9 cellular contexts compared by ENCODE assay signal in the genomic region with DNA sequence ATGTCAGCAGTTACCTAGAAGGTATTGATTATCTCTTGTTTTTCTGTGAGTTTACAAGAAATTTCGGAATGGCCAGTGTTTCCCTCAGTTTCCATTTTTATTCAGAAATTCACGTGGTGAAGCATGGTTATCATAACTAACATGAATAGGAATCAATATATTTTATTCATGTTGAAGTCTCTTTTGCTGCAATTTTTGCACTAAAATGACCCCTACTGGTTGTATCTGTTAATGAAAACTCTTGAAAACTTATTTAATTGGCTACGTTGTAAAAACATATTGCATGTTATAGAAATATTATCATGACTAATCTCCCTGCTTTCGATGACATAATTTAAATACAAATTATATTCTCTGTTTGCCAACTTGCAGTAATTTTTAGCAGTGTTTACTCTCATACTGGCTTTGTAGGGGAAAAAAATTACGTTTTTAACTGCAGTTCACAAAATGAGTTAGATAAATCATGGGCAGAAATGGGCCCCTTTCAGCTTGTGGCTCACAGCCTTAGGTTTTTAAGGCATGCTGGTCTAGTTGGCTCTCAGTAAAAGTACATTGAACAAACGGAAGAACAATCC. TPM values are rescaled to one million over a fixed set of nuclear protein-coding genes. Genes with fewer than 3 reads are reported as not detected.
DNase-seq lines count a peak whose midpoint lies in the region; ATAC-seq and TF ChIP-seq lines count a peak whose summit lies in the region.
"Had no signal": no experiment of that assay in that cellular context is flagged by ENCODE, and none has a peak within 500 bp of the region (broad histone marks: within the 10 kb centered on the region; RNA-seq: fewer than 3 reads in every experiment).

No MANE protein-coding gene starts in this region.

- no TSS peak for BruUV-seq in mammary epithelial cell (replicated peaks; lab: Mats Ljungman, UMichigan)

- no peaks in the 10 kb centered on the region; a peak in 1 of 22 replicates for H3K36me3 ChIP-seq in BLaER1 treated with 17β-estradiol and CSF1 and Interleukin-3, amounts not matched to agents 10 nM and 100 nM
- H3K36me3 ChIP-seq in HUES64 (ENCODE audit: insufficient read depth, low read length) (no peaks in the 10 kb centered on the region), mammary epithelial cell (ENCODE audit: insufficient read depth, low read length) (peaks cover 2% of the 10 kb centered on the region), H7 (replicated peaks; ENCODE audit: control insufficient read depth, insufficient read depth, low read length) (no peaks in the 10 kb centered on the region; the same call in 1 of the 2 replicates)

- H3K27ac ChIP-seq in BLaER1 treated with 17β-estradiol and CSF1 and Interleukin-3, amounts not matched to agents 10 nM and 100 nM: peak overlapping the region in 1 of 11 experiments; percentile 81; a peak in 1 of 22 replicates
- H3K27ac ChIP-seq in HUES64 (ENCODE audit: low read depth, low read length): no peak overlapping the region
- peak overlapping the region; percentile 80 for H3K27ac ChIP-seq in mammary epithelial cell (ENCODE audit: insufficient read depth, low read depth, low read length)

- H3K79me2 ChIP-seq in mammary epithelial cell (ENCODE audit: insufficient read depth, low read length): peaks cover 96% of the 10 kb centered on the region

- ATAC-seq in GM18861 (IDR thresholded peaks at IDR 0.05; ENCODE audit: unreplicated experiment): no peak
- ATAC-seq: activated CD4-positive, CD25-positive, alpha-beta regulatory T cell treated with anti-CD3 and anti-CD28 coated beads, Interleukin-2, amount 50 U/mL, for 24 hours had no signal

- peaks cover 71% of the 10 kb centered on the region for H3K4me1 Mint-ChIP-seq in nephron progenitor cell

- peaks cover 0 to 9% (median 6%) of the 10 kb centered on the region in 11 experiments; a peak in 9 of 22 replicates for H3K27me3 ChIP-seq in BLaER1 treated with 17β-estradiol and CSF1 and Interleukin-3, amounts not matched to agents 10 nM and 100 nM
- H3K27me3 ChIP-seq in HUES64 (ENCODE audit: insufficient read depth, low read length) (peaks cover 9% of the 10 kb centered on the region), mammary epithelial cell (ENCODE audit: insufficient read depth, low read length) (no peaks in the 10 kb centered on the region), H7 (ENCODE audit: control insufficient read depth, insufficient read depth, low read length) (no peaks in the 10 kb centered on the region)

- dilution Hi-C loops in mammary epithelial cell (cut with HindIII; ENCODE audit: low sequenced_read_pairs): no loop called here

- intact Hi-C loops in mammary epithelial cell (cut with micrococcal nuclease): no loop called here

- CTCF ChIA-PET in mammary epithelial cell (lab: Charles Lee; ENCODE audit: low non-redundant PET): interaction anchor here (0.7 to 1.0 kb wide), 2 partner anchors 74 to 128 kb away, joined by 3 read pairs; no protein-coding TSS in a partner anchor

- H3K4me2 ChIP-seq in BLaER1 treated with 17β-estradiol and CSF1 and Interleukin-3, amounts not matched to agents 10 nM and 100 nM: peak overlapping the region; percentile 76 to 100 (median 98); a peak in 21 of 22 replicates
- peak overlapping the region; percentile 79 for H3K4me2 ChIP-seq in mammary epithelial cell (ENCODE audit: insufficient read depth, low read depth, low read length)

- no peaks in the 10 kb centered on the region for H3K9me3 ChIP-seq in BLaER1 treated with 17β-estradiol and CSF1 and Interleukin-3, amounts not matched to agents 10 nM and 100 nM (replicated peaks in 1 of 11)
- H3K9me3 ChIP-seq in HUES64 (ENCODE audit: insufficient read depth, low read depth, low read length): no peaks in the 10 kb centered on the region
- H3K9me3 ChIP-seq in mammary epithelial cell (replicated peaks; ENCODE audit: insufficient read depth, low read length): no peaks in the 10 kb centered on the region

- H3K9me3 Mint-ChIP-seq in nephron progenitor cell: no peaks in the 10 kb centered on the region

- DNase-seq in mammary epithelial cell: no peak
- no peak for DNase-seq in nephron progenitor cell
- no peak for DNase-seq in NCI-H69 (lab: John Stamatoyannopoulos, UW)
- DNase-seq in T1000 (lab: John Stamatoyannopoulos, UW): no peak
- DNase-seq in H7: no peak

- no peaks in the 10 kb centered on the region for H3K36me3 Mint-ChIP-seq in nephron progenitor cell (ENCODE audit: low read depth)

- whole genome bisulfite sequencing in HUES64: 75% methylated on average over 3 of the region's 6 CpGs
- 0% methylated on average over 6 of the region's 6 CpGs for WGBS in mammary epithelial cell (ENCODE audit: low coverage, missing lambda C conversion rate)

- peaks cover 20 to 45% (median 25%) of the 10 kb centered on the region in 10 experiments for H3K4me1 ChIP-seq in BLaER1 treated with 17β-estradiol and CSF1 and Interleukin-3, amounts not matched to agents 10 nM and 100 nM
- peaks cover 64% of the 10 kb centered on the region for H3K4me1 ChIP-seq in HUES64 (ENCODE audit: insufficient read depth, low read length)
- H3K4me1 ChIP-seq in mammary epithelial cell (ENCODE audit: insufficient read depth, low read length): peaks cover 54% of the 10 kb centered on the region

- peak overlapping the region in 4 of 11 experiments; percentile 82 to 91 (median 87); a peak in 6 of 22 replicates for H3K9ac ChIP-seq in BLaER1 treated with 17β-estradiol and CSF1 and Interleukin-3, amounts not matched to agents 10 nM and 100 nM
- no peak overlapping the region for H3K9ac ChIP-seq in HUES64 (ENCODE audit: low read depth, low read length)
- H3K9ac ChIP-seq in mammary epithelial cell (ENCODE audit: insufficient read depth, low read length): peak overlapping the region; percentile 90

- H3K4me3 Mint-ChIP-seq in nephron progenitor cell: peak overlapping the region; percentile 99

- TF ChIP-seq CTCF in mammary epithelial cell (conservative IDR thresholded peaks at IDR 0.05 in 1 of 2, IDR thresholded peaks at IDR 0.05 in 1 of 2; ENCODE audit: extremely low read depth in 1 of 2, insufficient read depth in 1 of 2, low read depth in 1 of 2, low read length in 2 of 2) (peak; percentile 40 to 41), nephron progenitor cell (IDR thresholded peaks at IDR 0.05) (peak; percentile 5)

- in situ Hi-C loops in mammary epithelial cell (cut with MboI; ENCODE audit: low sequenced_read_pairs in 2 of 2): loop anchor here in 1 of 2 donors (10.0 kb wide), 2 partner anchors 96 to 306 kb away; no protein-coding TSS in a partner anchor

- H4K20me1 ChIP-seq in BLaER1 treated with 17β-estradiol and CSF1 and Interleukin-3, amounts not matched to agents 10 nM and 100 nM: peaks cover 0 to 83% (median 63%) of the 10 kb centered on the region in 11 experiments; a peak in 19 of 22 replicates
- no peaks in the 10 kb centered on the region for H4K20me1 ChIP-seq in mammary epithelial cell (ENCODE audit: insufficient read depth, low read length)

- H3K4me3 ChIP-seq in BLaER1 treated with 17β-estradiol and CSF1 and Interleukin-3, amounts not matched to agents 10 nM and 100 nM: peak overlapping the region in 5 of 10 experiments; percentile 79 to 91 (median 89); a peak in 7 of 20 replicates
- H3K4me3 ChIP-seq in HUES64 (ENCODE audit: low read length): peak overlapping the region; percentile 67; the same call in 1 of the 2 replicates
- peak overlapping the region; percentile 70 to 90 (median 87) for H3K4me3 ChIP-seq in mammary epithelial cell (replicated peaks in 1 of 3; ENCODE audit: insufficient read depth in 1 of 3, low read depth in 2 of 3, low read length in 3 of 3)
- H3K4me3 ChIP-seq in H7 (ENCODE audit: insufficient read depth, low read depth, low read length): no peak overlapping the region

- no peak overlapping the region for H3K27ac Mint-ChIP-seq in nephron progenitor cell

- H3K27me3 Mint-ChIP-seq in nephron progenitor cell (ENCODE audit: low read depth, poor library complexity): peaks cover 9% of the 10 kb centered on the region

- H2AFZ ChIP-seq in mammary epithelial cell (ENCODE audit: low read depth, low read length): no peak overlapping the region

RNA-seq across cellular contexts. Expression of gene CRIM1, which starts 3.5 kb away (rescaled TPM):
- polyA plus RNA-seq in HUES64 (2013, experiment 1 of 2): 8.4 TPM
- polyA plus RNA-seq in HUES64 (2013, experiment 2 of 2): 7.5 TPM
- 100 to 1,000 TPM; 237 to 387 TPM for total RNA-seq in mammary epithelial cell
- 103 TPM for polyA plus RNA-seq in mammary epithelial cell
- polyA minus RNA-seq in mammary epithelial cell: 304 TPM
- 19.0 and 21.4 TPM in 2 replicates for total RNA-seq in H7 (2014; rRNA removed; shearing (Covaris generic))

Comparison
In these comparisons a context has a peak if more than half of its experiments do, and no peak if none do; other contexts are left out.
1. RNA of gene CRIM1, which starts 3.5 kb away (total RNA-seq): 237 to 387 TPM in mammary epithelial cell; 19.0 to 21.4 TPM in H7; every median in the first group is over 10 times any median in the second.